In genomic region chr1:66833112-66833511, GRCh38 we compare ENCODE assay signal across 2 cellular contexts.
TF ChIP-seq lines count a peak whose summit lies in the region.

No MANE protein-coding gene starts in this region.

TF ChIP-seq in HepG2, 621 proteins besides CTCF, POLR2A, EP300 and RAD21 (continues in another document):
- TF ChIP-seq THAP9 (CRISPR knock-in tag; IDR thresholded peaks at IDR 0.05; ENCODE audit: borderline replicate concordance) (no peak), PRMT3 (CRISPR knock-in tag; IDR thresholded peaks at IDR 0.05; ENCODE audit: borderline replicate concordance, low read depth) (no peak), AKNA (CRISPR knock-in tag; IDR thresholded peaks at IDR 0.05; ENCODE audit: borderline replicate concordance) (no peak), ZNF841 (CRISPR knock-in tag; IDR thresholded peaks at IDR 0.05; ENCODE audit: borderline replicate concordance) (no peak), ZNF224 (CRISPR knock-in tag; IDR thresholded peaks at IDR 0.05) (no peak), ZNF512B (CRISPR knock-in tag; IDR thresholded peaks at IDR 0.05; ENCODE audit: borderline replicate concordance) (no peak)

TF ChIP-seq in K562, 482 proteins besides CTCF, POLR2A, EP300 and RAD21 (continued from another document):
- TF ChIP-seq ZNF584 (CRISPR knock-in tag; IDR thresholded peaks at IDR 0.05; ENCODE audit: low read depth) (no peak), CEBPB (tag; IDR thresholded peaks at IDR 0.05) (peak; percentile 73), ZNF280B (CRISPR knock-in tag; IDR thresholded peaks at IDR 0.05) (no peak), CEBPG (CRISPR knock-in tag; IDR thresholded peaks at IDR 0.05) (no peak), CEBPG (tag; conservative IDR thresholded peaks at IDR 0.05 in 1 of 2, IDR thresholded peaks at IDR 0.05 in 1 of 2) (peak; percentile 44 to 62), MTA1 (IDR thresholded peaks at IDR 0.05; ENCODE audit: borderline replicate concordance) (no peak), RUNX1 (IDR thresholded peaks at IDR 0.05; ENCODE audit: low read depth) (no peak), TRIM24 (IDR thresholded peaks at IDR 0.05) (no peak)
